ENCODE assay signal across 1 cellular context in the genomic region with DNA sequence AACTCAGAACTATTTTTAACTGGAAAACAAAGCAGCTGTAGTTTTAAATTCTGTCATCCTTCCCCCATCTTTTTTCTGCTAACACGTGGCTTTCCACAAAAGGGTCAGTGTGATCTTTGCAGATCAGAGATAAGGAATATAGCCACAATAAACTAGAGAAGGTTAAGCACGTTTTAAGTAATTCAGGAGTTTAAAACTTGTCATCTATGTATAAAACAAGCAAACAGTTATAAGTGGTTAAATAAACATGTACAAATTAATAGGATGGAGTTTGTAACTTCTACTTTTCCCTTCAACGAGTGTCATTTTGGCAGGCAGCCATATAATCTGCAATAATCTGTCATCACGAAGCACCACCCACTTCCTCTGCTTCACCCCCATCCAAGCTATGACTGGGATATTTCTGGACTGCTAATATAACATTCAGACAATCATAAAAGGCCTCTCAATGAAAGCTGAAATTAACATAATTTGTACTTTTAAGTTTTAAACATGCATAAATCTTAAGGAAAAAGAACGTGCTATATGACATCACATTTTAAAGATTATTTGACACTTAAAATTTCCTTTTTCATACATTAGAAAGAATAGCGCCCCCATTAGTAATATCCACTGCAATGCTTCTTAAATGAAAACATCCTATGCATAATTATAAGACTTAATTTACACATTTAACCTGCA.
TF ChIP-seq lines count a peak whose summit lies in the region.

No MANE protein-coding gene starts in this region.

TF ChIP-seq in K562, 482 proteins besides CTCF, POLR2A, EP300 and RAD21 (continued from another document):
- TF ChIP-seq, protein P1, sequence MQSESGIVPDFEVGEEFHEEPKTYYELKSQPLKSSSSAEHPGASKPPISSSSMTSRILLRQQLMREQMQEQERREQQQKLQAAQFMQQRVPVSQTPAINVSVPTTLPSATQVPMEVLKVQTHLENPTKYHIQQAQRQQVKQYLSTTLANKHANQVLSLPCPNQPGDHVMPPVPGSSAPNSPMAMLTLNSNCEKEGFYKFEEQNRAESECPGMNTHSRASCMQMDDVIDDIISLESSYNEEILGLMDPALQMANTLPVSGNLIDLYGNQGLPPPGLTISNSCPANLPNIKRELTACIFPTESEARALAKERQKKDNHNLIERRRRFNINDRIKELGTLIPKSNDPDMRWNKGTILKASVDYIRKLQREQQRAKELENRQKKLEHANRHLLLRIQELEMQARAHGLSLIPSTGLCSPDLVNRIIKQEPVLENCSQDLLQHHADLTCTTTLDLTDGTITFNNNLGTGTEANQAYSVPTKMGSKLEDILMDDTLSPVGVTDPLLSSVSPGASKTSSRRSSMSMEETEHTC (IDR thresholded peaks at IDR 0.05): no peak; the same call in 1 of the 2 replicates
- no peak for TF ChIP-seq CBX3 (IDR thresholded peaks at IDR 0.05; ENCODE audit: borderline replicate concordance in 1 of 2, low read length in 2 of 2)
- TF ChIP-seq ZNF408 (CRISPR knock-in tag; IDR thresholded peaks at IDR 0.05; ENCODE audit: low read depth): no peak
- TF ChIP-seq ESRRA (IDR thresholded peaks at IDR 0.05; ENCODE audit: borderline replicate concordance, low read depth): peak; percentile 40; the same call in 1 of the 2 replicates
- no peak for TF ChIP-seq ZNF133 (CRISPR knock-in tag; IDR thresholded peaks at IDR 0.05)
